Comparison of ENCODE assay signal across 26 cellular contexts in the genomic region with DNA sequence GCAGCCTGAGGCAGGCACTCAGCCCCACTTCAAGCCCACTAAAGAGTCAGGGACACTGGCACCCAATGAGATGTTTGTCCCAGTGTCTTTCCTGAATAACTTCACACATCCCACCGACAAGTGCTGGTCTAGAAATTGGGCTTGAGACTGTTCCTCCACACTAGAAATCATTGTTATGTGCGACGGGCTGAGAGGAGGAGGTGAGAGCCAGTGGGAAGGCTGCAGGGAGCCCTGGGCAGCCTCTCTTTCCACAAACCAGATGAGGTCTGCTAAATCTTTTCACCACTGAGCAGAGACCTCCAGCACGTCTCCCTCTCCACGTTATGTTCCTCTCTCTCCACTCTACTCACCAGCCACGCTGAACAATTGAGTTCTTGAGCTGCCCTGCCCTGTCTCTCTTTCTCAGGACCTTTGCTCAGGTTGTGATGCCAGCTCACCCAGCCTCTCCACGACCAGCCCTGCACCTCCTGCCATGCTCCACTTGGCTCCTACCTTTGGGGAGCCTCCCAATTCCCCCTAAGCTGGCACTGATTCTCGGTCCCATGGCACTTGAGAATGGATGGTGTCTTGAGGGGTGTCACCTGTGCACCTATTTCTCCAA.
"Had no signal": no experiment of that assay in that cellular context is flagged by ENCODE, and none has a peak within 500 bp of the region (broad histone marks: within the 10 kb centered on the region; RNA-seq: fewer than 3 reads in every experiment).

No MANE protein-coding gene starts in this region.

- DNase-seq: activated CD8-positive, alpha-beta memory T cell treated with anti-CD3 and anti-CD28 coated beads, Interleukin-2, amount 50 U/mL, for 48 hours; activated effector memory CD4-positive, alpha-beta T cell treated with Interleukin-2 at 50 U/mL for 16 hours; activated naive CD4-positive, alpha-beta T cell treated with anti-CD3 and anti-CD28 coated beads for 36 hours; activated naive CD8-positive, alpha-beta T cell treated with anti-CD3 and anti-CD28 coated beads, Interleukin-2, amount 10 ng/mL, durations not matched to agents 7 days and 5 days; activated T-cell treated with anti-CD3 and anti-CD28 coated beads, Interleukin-2, amount 50 U/mL, for 48 hours; amniotic stem cell; dermis blood vessel endothelial cell; effector memory CD8-positive, alpha-beta T cell; esophagus squamous epithelium; gastrocnemius medialis; hippocampal formation; left cardiac atrium; midbrain; natural killer cell; ovary; stimulated activated CD4-positive, alpha-beta T cell treated with anti-CD3 and anti-CD28 coated beads, Interleukin-12 subunit alpha, Interleukin-12 subunit beta, amount 100 ng/mL, for 4 hours; stimulated activated CD4-positive, alpha-beta T cell treated with anti-CD3 and anti-CD28 coated beads, Interleukin-1b, Interleukin-23, amount 100 ng/mL, for 48 hours; T1000; trophoblast cell; uterus had no signal

- ATAC-seq: effector memory CD8-positive, alpha-beta T cell; gastrocnemius medialis; left cardiac atrium; natural killer cell; WTC11 had no signal

- H3K27ac ChIP-seq: esophagus squamous epithelium, gastrocnemius medialis, neutrophil, ovary, prostate gland, suprapubic skin, uterus had no signal

- H3K36me3 Mint-ChIP-seq: activated naive CD8-positive, alpha-beta T cell treated with anti-CD3 and anti-CD28 coated beads, Interleukin-2, amount 10 ng/mL, durations not matched to agents 7 days and 5 days; natural killer cell had no signal

- H3K4me3 Mint-ChIP-seq: activated naive CD4-positive, alpha-beta T cell treated with anti-CD3 and anti-CD28 coated beads for 36 hours; activated naive CD8-positive, alpha-beta T cell treated with anti-CD3 and anti-CD28 coated beads, Interleukin-2, amount 10 ng/mL, durations not matched to agents 7 days and 5 days; effector memory CD8-positive, alpha-beta T cell; natural killer cell; stimulated activated naive CD8-positive, alpha-beta T cell treated with anti-CD3 and anti-CD28 coated beads, Interleukin-15, Interleukin-2, amounts not matched to agents 100 ng/mL and 50 ng/mL, for 24 hours; T-helper 1 cell treated with Interleukin-12 subunit alpha and Interleukin-12 subunit beta and Interleukin-4 antibody, amounts not matched to agents 30 μg/mL and 1 μg/mL, for 36 hours; WTC11 had no signal

- H3K27me3 ChIP-seq: esophagus squamous epithelium, ovary, suprapubic skin, uterus had no signal

- H3K9me3 Mint-ChIP-seq: activated naive CD4-positive, alpha-beta T cell treated with anti-CD3 and anti-CD28 coated beads for 36 hours; activated naive CD8-positive, alpha-beta T cell treated with anti-CD3 and anti-CD28 coated beads, Interleukin-2, amount 10 ng/mL, durations not matched to agents 7 days and 5 days; effector memory CD8-positive, alpha-beta T cell; natural killer cell; stimulated activated naive CD8-positive, alpha-beta T cell treated with anti-CD3 and anti-CD28 coated beads, Interleukin-15, Interleukin-2, amounts not matched to agents 100 ng/mL and 50 ng/mL, for 24 hours; T-helper 1 cell treated with Interleukin-12 subunit alpha and Interleukin-12 subunit beta and Interleukin-4 antibody, amounts not matched to agents 30 μg/mL and 1 μg/mL, for 36 hours; WTC11 had no signal

- H3K27me3 Mint-ChIP-seq: effector memory CD8-positive, alpha-beta T cell had no signal
